Comparison of ENCODE assay signal across 16 cellular contexts in the genomic region with DNA sequence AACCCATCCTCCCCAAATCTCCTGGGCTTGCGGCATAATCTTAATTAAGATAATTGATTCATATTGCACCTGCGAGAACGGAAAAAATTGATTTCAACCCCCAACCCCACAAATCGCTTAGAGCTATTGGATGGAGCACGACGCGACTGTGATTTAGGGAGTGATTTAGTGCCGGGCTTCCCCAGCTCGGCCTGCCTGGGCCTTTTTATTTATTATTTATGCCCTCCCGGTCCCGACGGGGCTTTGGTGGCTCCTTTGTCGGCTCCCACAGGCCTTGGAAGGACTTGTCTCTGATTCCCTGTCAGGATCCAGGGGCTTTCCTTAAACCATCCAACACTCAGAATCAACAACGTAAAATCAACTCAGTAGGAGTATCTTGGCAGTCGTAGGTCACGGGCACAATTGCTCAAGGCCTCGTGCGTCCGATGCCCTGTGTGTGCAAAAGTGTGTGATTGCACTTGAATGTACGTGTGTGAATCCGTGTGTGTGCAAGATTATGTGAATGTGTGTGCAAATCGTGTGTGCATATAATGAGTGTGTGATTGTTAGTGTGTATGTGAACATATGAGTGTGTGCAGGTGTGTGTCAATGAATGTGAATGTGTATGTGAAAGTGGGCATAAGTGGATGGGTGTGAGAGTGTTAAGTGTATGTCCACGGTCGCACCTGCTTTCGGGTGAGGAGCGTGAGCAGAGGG. TPM values are rescaled to one million over a fixed set of nuclear protein-coding genes. Genes with fewer than 3 reads are reported as not detected.
DNase-seq lines count a peak whose midpoint lies in the region; ATAC-seq lines count a peak whose summit lies in the region.
"Had no signal": no experiment of that assay in that cellular context is flagged by ENCODE, and none has a peak within 500 bp of the region (broad histone marks: within the 10 kb centered on the region; RNA-seq: fewer than 3 reads in every experiment).

No MANE protein-coding gene starts in this region.

- H3K9ac ChIP-seq in ES-I3 (ENCODE audit: low read depth, low read length) = peak overlapping the region; percentile 14; the same call in 1 of the 2 replicates
- H3K9ac ChIP-seq: BLaER1 treated with 17β-estradiol and CSF1 and Interleukin-3, amounts not matched to agents 10 nM and 100 nM had no signal

- H3K9me3 ChIP-seq in CD8-positive, alpha-beta memory T cell (ENCODE audit: low read length) = no peaks in the 10 kb centered on the region
- H3K9me3 ChIP-seq in ES-I3 (ENCODE audit: control insufficient read depth, insufficient read depth, low read length) = no peaks in the 10 kb centered on the region

- peaks cover 0 to 8% (median under 1%) of the 10 kb centered on the region in 5 donors for H3K9me3 Mint-ChIP-seq in CD8-positive, alpha-beta memory T cell
- no peaks in the 10 kb centered on the region for H3K9me3 Mint-ChIP-seq in activated naive CD8-positive, alpha-beta T cell treated with anti-CD3 and anti-CD28 coated beads, Interleukin-2, amount 50 U/mL, for 24 hours
- H3K9me3 Mint-ChIP-seq in naive thymus-derived CD8-positive, alpha-beta T cell = peaks cover 0 to 12% (median 0%) of the 10 kb centered on the region in 9 donors
- H3K9me3 Mint-ChIP-seq: stimulated activated effector memory CD8-positive, alpha-beta T cell treated with anti-CD3 and anti-CD28 coated beads, Interleukin-12 subunit alpha, Interleukin-12 subunit beta, amount 100 ng/mL, for 72 hours had no signal

- H3K27ac ChIP-seq in CD8-positive, alpha-beta memory T cell (ENCODE audit: low read depth, low read length) = no peak overlapping the region
- H3K27ac ChIP-seq in substantia nigra (ENCODE audit: low read depth, low read length, poor library complexity, severe bottlenecking) = no peak overlapping the region
- H3K27ac ChIP-seq: BLaER1 treated with 17β-estradiol and CSF1 and Interleukin-3, amounts not matched to agents 10 nM and 100 nM had no signal

- H3K4me3 ChIP-seq in CD8-positive, alpha-beta memory T cell (ENCODE audit: low read length) = no peak overlapping the region
- H3K4me3 ChIP-seq: BLaER1 treated with 17β-estradiol and CSF1 and Interleukin-3, amounts not matched to agents 10 nM and 100 nM; lung had no signal

- POLR2A ChIA-PET in CD8-positive, alpha-beta memory T cell (lab: Charles Lee) = no interaction called here
- POLR2A ChIA-PET in naive thymus-derived CD8-positive, alpha-beta T cell (lab: Charles Lee) = no interaction called here

- peak overlapping the region in 6 of 7 donors; percentile 1 to 44 (median 16) for H3K4me3 Mint-ChIP-seq in CD8-positive, alpha-beta memory T cell
- H3K4me3 Mint-ChIP-seq in activated naive CD8-positive, alpha-beta T cell treated with anti-CD3 and anti-CD28 coated beads, Interleukin-2, amount 50 U/mL, for 24 hours = peak overlapping the region; percentile 8
- H3K4me3 Mint-ChIP-seq in naive thymus-derived CD8-positive, alpha-beta T cell = peak overlapping the region in 9 of 10 donors; percentile 0 to 69 (median 34)

- H3K27ac Mint-ChIP-seq in CD8-positive, alpha-beta memory T cell = peak overlapping the region in 1 of 8 donors; percentile 31
- H3K27ac Mint-ChIP-seq in activated naive CD8-positive, alpha-beta T cell treated with anti-CD3 and anti-CD28 coated beads, Interleukin-2, amount 50 U/mL, for 24 hours = no peak overlapping the region
- no peak overlapping the region for H3K27ac Mint-ChIP-seq in naive thymus-derived CD8-positive, alpha-beta T cell
- H3K27ac Mint-ChIP-seq: activated naive CD4-positive, alpha-beta T cell treated with anti-CD3 and anti-CD28 coated beads, Interleukin-2, amount 50 U/mL, for 72 hours; nephron; stimulated activated effector memory CD8-positive, alpha-beta T cell treated with anti-CD3 and anti-CD28 coated beads, Interleukin-12 subunit alpha, Interleukin-12 subunit beta, amount 100 ng/mL, for 72 hours had no signal

- peaks cover 35 to 46% (median 39%) of the 10 kb centered on the region in 3 donors for H3K4me1 Mint-ChIP-seq in CD8-positive, alpha-beta memory T cell
- peaks cover 32% of the 10 kb centered on the region for H3K4me1 Mint-ChIP-seq in activated naive CD8-positive, alpha-beta T cell treated with anti-CD3 and anti-CD28 coated beads, Interleukin-2, amount 50 U/mL, for 24 hours
- H3K4me1 Mint-ChIP-seq in naive thymus-derived CD8-positive, alpha-beta T cell = peaks cover 30 to 49% (median 42%) of the 10 kb centered on the region in 4 donors

- H3K36me3 ChIP-seq in CD8-positive, alpha-beta memory T cell (ENCODE audit: insufficient read depth, low read length) = no peaks in the 10 kb centered on the region
- no peaks in the 10 kb centered on the region for H3K36me3 ChIP-seq in ES-I3 (ENCODE audit: insufficient read depth, low read length)

- peaks cover 65 to 84% of the 10 kb centered on the region in 2 donors for H3K27me3 Mint-ChIP-seq in CD8-positive, alpha-beta memory T cell
- peaks cover 80% of the 10 kb centered on the region for H3K27me3 Mint-ChIP-seq in activated naive CD8-positive, alpha-beta T cell treated with anti-CD3 and anti-CD28 coated beads, Interleukin-2, amount 50 U/mL, for 24 hours
- H3K27me3 Mint-ChIP-seq in naive thymus-derived CD8-positive, alpha-beta T cell = peaks cover 56 to 92% (median 75%) of the 10 kb centered on the region in 5 donors

- peaks cover 0 to 1% (median 0%) of the 10 kb centered on the region in 3 donors for H3K36me3 Mint-ChIP-seq in CD8-positive, alpha-beta memory T cell
- no peaks in the 10 kb centered on the region for H3K36me3 Mint-ChIP-seq in activated naive CD8-positive, alpha-beta T cell treated with anti-CD3 and anti-CD28 coated beads, Interleukin-2, amount 50 U/mL, for 24 hours (ENCODE audit: low read depth)
- H3K36me3 Mint-ChIP-seq in naive thymus-derived CD8-positive, alpha-beta T cell = peaks cover 0 to 12% (median 4%) of the 10 kb centered on the region in 3 donors
- H3K36me3 Mint-ChIP-seq: stimulated activated effector memory CD8-positive, alpha-beta T cell treated with anti-CD3 and anti-CD28 coated beads, Interleukin-12 subunit alpha, Interleukin-12 subunit beta, amount 100 ng/mL, for 72 hours had no signal

- H3K4me1 ChIP-seq in CD8-positive, alpha-beta memory T cell (ENCODE audit: insufficient read depth, low read length) = peaks cover 19% of the 10 kb centered on the region
- peaks cover 4% of the 10 kb centered on the region; the same call in 1 of the 2 replicates for H3K4me1 ChIP-seq in ES-I3 (ENCODE audit: insufficient read depth, low read length)

- no peak for DNase-seq in CD8-positive, alpha-beta memory T cell
- DNase-seq in activated naive CD8-positive, alpha-beta T cell treated with anti-CD3 and anti-CD28 coated beads, Interleukin-2, amount 50 U/mL, for 24 hours = no peak
- no peak for DNase-seq in naive thymus-derived CD8-positive, alpha-beta T cell
- DNase-seq in ACHN (no peak), DMS79 treated with DMSO at 0.1 percent for 48 hours (lab: John Stamatoyannopoulos, UW) (no peak), substantia nigra (lab: John Stamatoyannopoulos, UW) (no peak)
- DNase-seq: effector memory CD4-positive, alpha-beta T cell; NCI-H187 had no signal

- H3K27me3 ChIP-seq in CD8-positive, alpha-beta memory T cell (ENCODE audit: insufficient read depth, low read length, poor library complexity, severe bottlenecking) = peaks cover 47% of the 10 kb centered on the region

- in situ Hi-C loops in ACHN (cut with HindIII; ENCODE audit: low pct_ligation_motif_present, low pct_unique_long_range_greater_than_20kb, low sequenced_read_pairs) = no loop called here

- ATAC-seq in activated naive CD8-positive, alpha-beta T cell treated with anti-CD3 and anti-CD28 coated beads, Interleukin-2, amount 50 U/mL, for 24 hours = no peak
- ATAC-seq in naive thymus-derived CD8-positive, alpha-beta T cell = no peak

- CTCF ChIA-PET in CD8-positive, alpha-beta memory T cell (lab: Charles Lee) = no interaction called here

RNA-seq across cellular contexts. Expression of gene NEUROD1, which starts 4.3 kb away (rescaled TPM):
- not detected for total RNA-seq in CD8-positive, alpha-beta memory T cell
- polyA plus RNA-seq in CD8-positive, alpha-beta memory T cell = not detected
- not detected for total RNA-seq in naive thymus-derived CD8-positive, alpha-beta T cell
- polyA plus RNA-seq in naive thymus-derived CD8-positive, alpha-beta T cell = not detected
- total RNA-seq: activated naive CD4-positive, alpha-beta T cell treated with anti-CD3 and anti-CD28 coated beads, Interleukin-2, amount 50 U/mL, for 72 hours; LHCN-M2; skeletal muscle tissue had no signal
- polyA plus RNA-seq: lung had no signal

RNA-seq across cellular contexts. Expression of gene CERKL, which starts 27.7 kb away (rescaled TPM):
- not detected for total RNA-seq in CD8-positive, alpha-beta memory T cell
- 31.9 TPM for polyA plus RNA-seq in CD8-positive, alpha-beta memory T cell
- not detected for total RNA-seq in naive thymus-derived CD8-positive, alpha-beta T cell
- 10 to 100 TPM; 11.7 to 16.7 (median 13.4) TPM for polyA plus RNA-seq in naive thymus-derived CD8-positive, alpha-beta T cell
- total RNA-seq: activated naive CD4-positive, alpha-beta T cell treated with anti-CD3 and anti-CD28 coated beads, Interleukin-2, amount 50 U/mL, for 72 hours; skeletal muscle tissue had no signal
